Comparison of ENCODE assay signal across 21 cellular contexts in genomic region chr10:74380780-74381179, GRCh38.
DNase-seq lines count a peak whose midpoint lies in the region; ATAC-seq, FAIRE-seq and TF ChIP-seq lines count a peak whose summit lies in the region.
"Had no signal": no experiment of that assay in that cellular context is flagged by ENCODE, and none has a peak within 500 bp of the region (broad histone marks: within the 10 kb centered on the region; RNA-seq: fewer than 3 reads in every experiment).

No MANE protein-coding gene starts in this region.

- H3K9ac ChIP-seq in colonic mucosa (ENCODE audit: low read depth in 2 of 2, low read length in 2 of 2), result no peak overlapping the region
- H3K9ac ChIP-seq: BLaER1 had no signal

- H4K20me1 ChIP-seq in GM23338 (replicated peaks; ENCODE audit: insufficient read depth), result no peaks in the 10 kb centered on the region

- H3K9me3 Mint-ChIP-seq in GM23338, result no peaks in the 10 kb centered on the region
- H3K9me3 Mint-ChIP-seq: HFFc6 had no signal

- no peaks in the 10 kb centered on the region for H3K79me2 ChIP-seq in GM23338 (replicated peaks; ENCODE audit: insufficient read depth)

- no peak overlapping the region for H3K27ac ChIP-seq in GM23338 (ENCODE audit: low read depth)
- no peak overlapping the region for H3K27ac ChIP-seq in pancreas
- no peak overlapping the region for H3K27ac ChIP-seq in colonic mucosa
- H3K27ac ChIP-seq: A549, BLaER1, HL-60 had no signal

- TF ChIP-seq CTCF in GM23338 (conservative IDR thresholded peaks at IDR 0.05; ENCODE audit: low read depth in 2 of 2) (no peak), pancreas (IDR thresholded peaks at IDR 0.05) (no peak), colonic mucosa (IDR thresholded peaks at IDR 0.05) (no peak)

- H3K36me3 ChIP-seq in GM23338 (ENCODE audit: insufficient read depth), result no peaks in the 10 kb centered on the region
- no peaks in the 10 kb centered on the region for H3K36me3 ChIP-seq in pancreas
- no peaks in the 10 kb centered on the region for H3K36me3 ChIP-seq in colonic mucosa
- H3K36me3 ChIP-seq: BLaER1 had no signal

- no peaks in the 10 kb centered on the region for H3K4me1 Mint-ChIP-seq in GM23338

- intact Hi-C loops in pancreas (cut with DNase I) (no loop called here), colonic mucosa (cut with DNase I) (no loop called here)

- no peaks in the 10 kb centered on the region for H3K36me3 Mint-ChIP-seq in GM23338 (ENCODE audit: low read depth)

- H3K27me3 ChIP-seq in GM23338 (ENCODE audit: insufficient read depth) (no peaks in the 10 kb centered on the region), pancreas (no peaks in the 10 kb centered on the region), colonic mucosa (no peaks in the 10 kb centered on the region)
- H3K27me3 ChIP-seq: BLaER1 had no signal

- H3K4me1 ChIP-seq in GM23338 (ENCODE audit: insufficient read depth) (peaks cover 5% of the 10 kb centered on the region), pancreas (no peaks in the 10 kb centered on the region), colonic mucosa (no peaks in the 10 kb centered on the region)
- H3K4me1 ChIP-seq: A549, Caco-2 had no signal

- H3K9me2 ChIP-seq in GM23338 (ENCODE audit: insufficient read depth), result no peaks in the 10 kb centered on the region

- FAIRE-seq in pancreas (lab: Jason Lieb, UNC), result peak; percentile 17
- FAIRE-seq: A549, GM18507 had no signal

- no peaks in the 10 kb centered on the region for H3F3A ChIP-seq in GM23338 (replicated peaks; ENCODE audit: low read depth)

- H3K4me3 ChIP-seq in GM23338 (no peak overlapping the region), pancreas (no peak overlapping the region), colonic mucosa (no peak overlapping the region)
- H3K4me3 ChIP-seq: A549, BLaER1 had no signal

- ATAC-seq in GM23338, result no peak
- no peak for ATAC-seq in pancreas
- ATAC-seq: A549 had no signal

- DNase-seq in NCI-H2227 (lab: John Stamatoyannopoulos, UW; ENCODE audit: unreplicated experiment), result peak; percentile 0
- no peak for DNase-seq in NCI-H2227 treated with DMSO at 0.1 percent for 48 hours (lab: John Stamatoyannopoulos, UW)
- DNase-seq in GM23338 (ENCODE audit: low spot score), result peak; percentile 2
- peak; percentile 35 for DNase-seq in dermis blood vessel endothelial cell
- DNase-seq in pancreas, result no peak
- no peak for DNase-seq in NOMO-1 treated with DMSO at 0.1 percent for 48 hours (lab: John Stamatoyannopoulos, UW; ENCODE audit: unreplicated experiment)
- no peak for DNase-seq in colonic mucosa
- no peak for DNase-seq in effector CD4-positive, alpha-beta T cell
- DNase-seq: Caco-2; CD8-positive, alpha-beta memory T cell; DMS79 treated with DMSO at 0.1 percent for 48 hours; EL; GDM1; HCEC 1CT; HFFc6; Kasumi-1; KBM-7 had no signal

- no peak overlapping the region for H3K27ac Mint-ChIP-seq in GM23338
- H3K27ac Mint-ChIP-seq: HFFc6 had no signal

- no peak overlapping the region for H3K4me2 ChIP-seq in GM23338
- H3K4me2 ChIP-seq: A549, BLaER1 had no signal

- no peak overlapping the region for H3K4me3 Mint-ChIP-seq in GM23338
- H3K4me3 Mint-ChIP-seq: CD8-positive, alpha-beta memory T cell; HFFc6 had no signal

- H3K9me3 ChIP-seq in pancreas (no peaks in the 10 kb centered on the region), colonic mucosa (no peaks in the 10 kb centered on the region)
- H3K9me3 ChIP-seq: A549, BLaER1, Caco-2 had no signal

- no peaks in the 10 kb centered on the region for H3K27me3 Mint-ChIP-seq in GM23338 (ENCODE audit: insufficient read depth, low read depth, poor library complexity)
- H3K27me3 Mint-ChIP-seq: CD8-positive, alpha-beta memory T cell had no signal

- WGBS in pancreas, 2 donors, result 97 to 100% methylated on average over 1 of the region's 1 CpG

- H2AFZ ChIP-seq in GM23338, result no peak overlapping the region

TF ChIP-seq in GM23338, 12 proteins besides CTCF, POLR2A, EP300 and RAD21 (continues in another document):
- TF ChIP-seq EZH2 (IDR thresholded peaks at IDR 0.05; ENCODE audit: low read depth, unreplicated experiment) (no peak), POLR2AphosphoS5 (IDR thresholded peaks at IDR 0.05; ENCODE audit: low read depth) (no peak), ZNF331 (CRISPR knock-in tag; IDR thresholded peaks at IDR 0.05; ENCODE audit: low read depth) (no peak), ZNF114 (CRISPR knock-in tag; IDR thresholded peaks at IDR 0.05) (no peak), ZNF462 (CRISPR knock-in tag; IDR thresholded peaks at IDR 0.05) (no peak), REST (IDR thresholded peaks at IDR 0.05; ENCODE audit: unreplicated experiment) (no peak), CREB1 (CRISPR knock-in tag; IDR thresholded peaks at IDR 0.05; ENCODE audit: low read depth) (no peak)

Comparison
In these comparisons a context has a peak if more than half of its experiments do, and no peak if none do; other contexts are left out.
1. DNase-seq: peak in NCI-H2227 (single experiment), GM23338 (single experiment) and dermis blood vessel endothelial cell (single experiment); none in NCI-H2227 treated with DMSO at 0.1 percent for 48 hours (single experiment), pancreas (0 of 6), NOMO-1 treated with DMSO at 0.1 percent for 48 hours (single experiment), colonic mucosa (single experiment) and effector CD4-positive, alpha-beta T cell (single experiment).